2 cellular contexts compared by ENCODE assay signal in genomic region chr1:61122389-61122788, GRCh38.
TF ChIP-seq lines count a peak whose summit lies in the region.

No MANE protein-coding gene starts in this region.

TF ChIP-seq in A549, 52 proteins besides CTCF, POLR2A, EP300 and RAD21:
- no peak for TF ChIP-seq SMC3 (IDR thresholded peaks at IDR 0.05)
- no peak for TF ChIP-seq HOXB5 (CRISPR knock-in tag; IDR thresholded peaks at IDR 0.05)
- TF ChIP-seq RFX5 (IDR thresholded peaks at IDR 0.05): no peak
- no peak for TF ChIP-seq PBX3 (IDR thresholded peaks at IDR 0.05)
- TF ChIP-seq MYC (IDR thresholded peaks at IDR 0.05; ENCODE audit: borderline replicate concordance, low read length): no peak
- TF ChIP-seq BCL3 (IDR thresholded peaks at IDR 0.05): no peak
- no peak for TF ChIP-seq ZC3H11A (IDR thresholded peaks at IDR 0.05)
- TF ChIP-seq CBX2 (IDR thresholded peaks at IDR 0.05; ENCODE audit: borderline replicate concordance, low read depth): no peak

TF ChIP-seq in HepG2, 621 proteins besides CTCF, POLR2A, EP300 and RAD21 (continues in another document):
- TF ChIP-seq MAFG (CRISPR knock-in tag; IDR thresholded peaks at IDR 0.05): no peak
- TF ChIP-seq ISL2 (CRISPR knock-in tag; IDR thresholded peaks at IDR 0.05): peak; percentile 65; the same call in 1 of the 2 replicates
- TF ChIP-seq NR2F1 (CRISPR knock-in tag; IDR thresholded peaks at IDR 0.05): no peak
- TF ChIP-seq STAG1 (CRISPR knock-in tag; IDR thresholded peaks at IDR 0.05): 0 out of 2 replicates have a peak, but pooled peaks have one; percentile 4
- peak; percentile 53 for TF ChIP-seq TEAD3 (CRISPR knock-in tag; optimal IDR thresholded peaks at IDR 0.05; ENCODE audit: borderline replicate concordance)
- no peak for TF ChIP-seq MTF1 (CRISPR knock-in tag; IDR thresholded peaks at IDR 0.05)
- TF ChIP-seq FOXA3 (CRISPR knock-in tag; IDR thresholded peaks at IDR 0.05): peak; percentile 20; the same call in 1 of the 2 replicates
- TF ChIP-seq RBAK (CRISPR knock-in tag; IDR thresholded peaks at IDR 0.05): no peak
- TF ChIP-seq GLMP (CRISPR knock-in tag; IDR thresholded peaks at IDR 0.05; ENCODE audit: borderline replicate concordance): no peak
- TF ChIP-seq CBFB (CRISPR knock-in tag; IDR thresholded peaks at IDR 0.05): no peak
- TF ChIP-seq ZNF142 (CRISPR knock-in tag; IDR thresholded peaks at IDR 0.05): no peak
- TF ChIP-seq ZNF704 (CRISPR knock-in tag; IDR thresholded peaks at IDR 0.05; ENCODE audit: borderline replicate concordance): no peak
- TF ChIP-seq HDAC2 (CRISPR knock-in tag; IDR thresholded peaks at IDR 0.05): 0 out of 2 replicates have a peak, but pooled peaks have one; percentile 15
- no peak for TF ChIP-seq FOXK1 (CRISPR knock-in tag; IDR thresholded peaks at IDR 0.05; ENCODE audit: borderline replicate concordance, low read depth)
- no peak for TF ChIP-seq ZNF746 (CRISPR knock-in tag; IDR thresholded peaks at IDR 0.05)
- TF ChIP-seq RXRA (CRISPR knock-in tag; IDR thresholded peaks at IDR 0.05): no peak
- TF ChIP-seq SP4 (CRISPR knock-in tag; IDR thresholded peaks at IDR 0.05): no peak
- no peak for TF ChIP-seq HOXA7 (CRISPR knock-in tag; IDR thresholded peaks at IDR 0.05)
- no peak for TF ChIP-seq ZNF563 (CRISPR knock-in tag; IDR thresholded peaks at IDR 0.05)
- TF ChIP-seq ARID5B (CRISPR knock-in tag; IDR thresholded peaks at IDR 0.05): peak; percentile 66
- no peak for TF ChIP-seq FOXP1 (IDR thresholded peaks at IDR 0.05)
- peak; percentile 62; the same call in 1 of the 2 replicates for TF ChIP-seq FOXP1 (CRISPR knock-in tag; IDR thresholded peaks at IDR 0.05)
- TF ChIP-seq RXRB (CRISPR knock-in tag; IDR thresholded peaks at IDR 0.05; ENCODE audit: borderline replicate concordance): peak; percentile 12; the same call in 1 of the 2 replicates
- no peak for TF ChIP-seq ZNF431 (CRISPR knock-in tag; IDR thresholded peaks at IDR 0.05; ENCODE audit: borderline replicate concordance, low read depth)
- TF ChIP-seq PREB (CRISPR knock-in tag; IDR thresholded peaks at IDR 0.05): no peak
- no peak for TF ChIP-seq ZNF282 (IDR thresholded peaks at IDR 0.05; ENCODE audit: partially characterized antibody)
- no peak for TF ChIP-seq REL (CRISPR knock-in tag; conservative IDR thresholded peaks at IDR 0.05)
- TF ChIP-seq IRF2 (CRISPR knock-in tag; IDR thresholded peaks at IDR 0.05): no peak
- no peak for TF ChIP-seq POLR2AphosphoS2 (IDR thresholded peaks at IDR 0.05; ENCODE audit: low read depth, low read length)
- TF ChIP-seq HNF4G (IDR thresholded peaks at IDR 0.05; ENCODE audit: borderline replicate concordance, low read depth, low read length): no peak
- TF ChIP-seq HNF4G (CRISPR knock-in tag; IDR thresholded peaks at IDR 0.05; ENCODE audit: borderline replicate concordance, low read depth): no peak
- no peak for TF ChIP-seq ZNF230 (CRISPR knock-in tag; IDR thresholded peaks at IDR 0.05)
- TF ChIP-seq KIAA2018 (CRISPR knock-in tag; IDR thresholded peaks at IDR 0.05; ENCODE audit: borderline replicate concordance): no peak
- TF ChIP-seq ZBTB37 (CRISPR knock-in tag; IDR thresholded peaks at IDR 0.05): peak; percentile 67
- TF ChIP-seq ZNF138 (CRISPR knock-in tag; IDR thresholded peaks at IDR 0.05; ENCODE audit: low read depth): no peak
